Comparison of ENCODE assay signal across 21 cellular contexts in the genomic region with DNA sequence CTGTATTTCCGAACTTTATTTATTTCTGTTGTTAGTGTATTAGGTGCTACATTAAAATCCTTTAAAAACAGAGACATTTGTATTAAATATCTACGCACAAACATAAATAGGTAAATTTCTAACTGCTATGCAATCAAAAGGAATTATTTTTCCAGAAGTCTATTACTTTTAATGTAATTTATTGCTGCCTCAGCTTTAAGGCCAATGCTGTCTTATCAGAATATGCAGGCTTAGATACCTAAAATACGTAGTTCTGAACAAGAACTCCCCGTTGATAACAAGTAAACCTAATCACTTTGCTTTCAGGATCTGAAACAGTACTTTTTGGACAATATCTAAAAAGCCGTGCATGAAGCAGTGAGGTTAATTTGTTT. TPM values are rescaled to one million over a fixed set of nuclear protein-coding genes. Genes with fewer than 3 reads are reported as not detected.
DNase-seq lines count a peak whose midpoint lies in the region; ATAC-seq, FAIRE-seq and TF ChIP-seq lines count a peak whose summit lies in the region.
"Had no signal": no experiment of that assay in that cellular context is flagged by ENCODE, and none has a peak within 500 bp of the region (broad histone marks: within the 10 kb centered on the region; RNA-seq: fewer than 3 reads in every experiment).

No MANE protein-coding gene starts in this region.

- H3K9me3 Mint-ChIP-seq in mesothelial cell of epicardium (peaks cover 16% of the 10 kb centered on the region), osteocyte (ENCODE audit: unreplicated experiment) (peaks cover 14% of the 10 kb centered on the region)
- H3K9me3 Mint-ChIP-seq: HFFc6 had no signal

- TF ChIP-seq EP300 in HepG2 (IDR thresholded peaks at IDR 0.05; ENCODE audit: low read depth in 2 of 2, low read length in 2 of 2) (no peak), HepG2 (CRISPR knock-in tag; IDR thresholded peaks at IDR 0.05; ENCODE audit: borderline replicate concordance) (no peak), K562 (IDR thresholded peaks at IDR 0.05; ENCODE audit: low read length) (no peak)

- ATAC-seq in HepG2 (no peak), right lobe of liver (no peak), K562 (no peak), HG02938 (IDR thresholded peaks at IDR 0.05; ENCODE audit: unreplicated experiment) (no peak), GM21529 (IDR thresholded peaks at IDR 0.05; ENCODE audit: unreplicated experiment) (no peak), body of pancreas (no peak)

- H3K4me3 ChIP-seq in HepG2 (replicated peaks in 1 of 3; ENCODE audit: insufficient read depth in 1 of 3, low read depth in 2 of 3, low read length in 3 of 3) (no peak overlapping the region), right lobe of liver (no peak overlapping the region), K562 (no peak overlapping the region), body of pancreas (no peak overlapping the region)
- H3K4me3 ChIP-seq: BLaER1 treated with 17β-estradiol and CSF1 and Interleukin-3, amounts not matched to agents 10 nM and 100 nM; PC-9 had no signal

- TF ChIP-seq CTCF in HepG2 (CRISPR knock-in tag; IDR thresholded peaks at IDR 0.05): no peak
- TF ChIP-seq CTCF in right lobe of liver (IDR thresholded peaks at IDR 0.05): no peak
- TF ChIP-seq CTCF in K562 (IDR thresholded peaks at IDR 0.05 in 2 of 3, conservative IDR thresholded peaks at IDR 0.05 in 1 of 3; ENCODE audit: insufficient read depth in 2 of 3, low read depth in 1 of 3, low read length in 3 of 3): no peak
- TF ChIP-seq CTCF in mesothelial cell of epicardium (IDR thresholded peaks at IDR 0.05; ENCODE audit: unreplicated experiment): no peak
- no peak for TF ChIP-seq CTCF in osteocyte (IDR thresholded peaks at IDR 0.05)
- TF ChIP-seq CTCF in body of pancreas (IDR thresholded peaks at IDR 0.05): no peak

- H3K27me3 ChIP-seq in HepG2 (ENCODE audit: control insufficient read depth in 1 of 2, insufficient read depth in 2 of 2, low read length in 2 of 2) (peaks cover 1 to 28% of the 10 kb centered on the region in 2 experiments; a peak in 3 of 5 replicates), right lobe of liver (peaks cover 17 to 28% of the 10 kb centered on the region in 2 donors), K562 (ENCODE audit: control insufficient read depth in 2 of 2, insufficient read depth in 2 of 2, low read length in 2 of 2) (peaks cover 12 to 19% of the 10 kb centered on the region in 2 experiments), body of pancreas (peaks cover 0 to 26% of the 10 kb centered on the region in 2 donors)

- H3K9ac ChIP-seq in HepG2 (ENCODE audit: insufficient read depth, low read depth, low read length) (no peak overlapping the region), K562 (ENCODE audit: insufficient read depth in 1 of 2, low read depth in 2 of 2, low read length in 2 of 2) (no peak overlapping the region)
- H3K9ac ChIP-seq: BLaER1 treated with 17β-estradiol and CSF1 and Interleukin-3, amounts not matched to agents 10 nM and 100 nM had no signal

- H3K9me3 ChIP-seq in HepG2 (ENCODE audit: low read length): no peaks in the 10 kb centered on the region
- no peaks in the 10 kb centered on the region for H3K9me3 ChIP-seq in right lobe of liver
- no peaks in the 10 kb centered on the region for H3K9me3 ChIP-seq in K562 (replicated peaks; ENCODE audit: control insufficient read depth, insufficient read depth, low read depth, low read length)
- peaks cover 0 to 3% (median 0%) of the 10 kb centered on the region in 3 donors for H3K9me3 ChIP-seq in body of pancreas

- in situ Hi-C loops in HepG2 (cut with HindIII; ENCODE audit: extremely low pct_ligation_motif_present, low pct_unique_long_range_greater_than_20kb): no loop called here
- in situ Hi-C loops in K562 (cut with MboI): no loop called here

- H3K27ac ChIP-seq in HepG2 (ENCODE audit: extremely low read length, insufficient read depth, low read length) (no peak overlapping the region), right lobe of liver (no peak overlapping the region), K562 (ENCODE audit: extremely low read depth, low read depth, low read length) (no peak overlapping the region), body of pancreas (no peak overlapping the region)
- H3K27ac ChIP-seq: BLaER1 treated with 17β-estradiol and CSF1 and Interleukin-3, amounts not matched to agents 10 nM and 100 nM; PC-9 had no signal

- H3K36me3 ChIP-seq in HepG2 (replicated peaks in 1 of 2; ENCODE audit: control insufficient read depth in 1 of 2, insufficient read depth in 2 of 2, low read length in 2 of 2) (no peaks in the 10 kb centered on the region), right lobe of liver (no peaks in the 10 kb centered on the region), K562 (ENCODE audit: control insufficient read depth, insufficient read depth, low read length) (no peaks in the 10 kb centered on the region), body of pancreas (replicated peaks in 1 of 2; ENCODE audit: insufficient read depth in 1 of 2, low read depth in 2 of 2) (no peaks in the 10 kb centered on the region)

- H3K27ac Mint-ChIP-seq in mesothelial cell of epicardium (no peak overlapping the region), osteocyte (ENCODE audit: unreplicated experiment) (no peak overlapping the region)
- H3K27ac Mint-ChIP-seq: HFFc6 had no signal

- H3K27me3 Mint-ChIP-seq in mesothelial cell of epicardium (ENCODE audit: low read depth): peaks cover 67% of the 10 kb centered on the region
- peaks cover 82% of the 10 kb centered on the region for H3K27me3 Mint-ChIP-seq in osteocyte (ENCODE audit: unreplicated experiment)

- intact Hi-C loops in HepG2 (cut with micrococcal nuclease; ENCODE audit: unreplicated experiment): no loop called here
- intact Hi-C loops in right lobe of liver (cut with DNase I): no loop called here
- intact Hi-C loops in K562 (cut with micrococcal nuclease): no loop called here
- intact Hi-C loops in body of pancreas (cut with DNase I): no loop called here

- H3K4me3 Mint-ChIP-seq in mesothelial cell of epicardium (peak overlapping the region; percentile 61), osteocyte (ENCODE audit: unreplicated experiment) (no peak overlapping the region)
- H3K4me3 Mint-ChIP-seq: CD8-positive, alpha-beta memory T cell; HFFc6 had no signal

- POLR2A ChIA-PET in HepG2 (lab: Yijun Ruan, JAX) (no interaction called here), K562 (lab: Yijun Ruan, JAX) (interaction anchor here (0.5 kb wide), 1 partner anchor 362 kb away, joined by 3 read pairs; no protein-coding TSS in a partner anchor)

- H3K36me3 Mint-ChIP-seq in mesothelial cell of epicardium (no peaks in the 10 kb centered on the region), osteocyte (ENCODE audit: unreplicated experiment) (peaks cover 2% of the 10 kb centered on the region)
- H3K36me3 Mint-ChIP-seq: CD8-positive, alpha-beta memory T cell had no signal

- H2AFZ ChIP-seq in HepG2 (ENCODE audit: low read length): no peak overlapping the region
- H2AFZ ChIP-seq in K562 (ENCODE audit: low read depth, low read length): no peak overlapping the region
- H2AFZ ChIP-seq: PC-9 had no signal

- no peak overlapping the region for H3K4me2 ChIP-seq in HepG2 (ENCODE audit: low read depth, low read length)
- no peak overlapping the region for H3K4me2 ChIP-seq in K562 (ENCODE audit: insufficient read depth, low read length)
- H3K4me2 ChIP-seq: BLaER1 treated with 17β-estradiol and CSF1 and Interleukin-3, amounts not matched to agents 10 nM and 100 nM; PC-9 had no signal

- TF ChIP-seq POLR2A in HepG2 (IDR thresholded peaks at IDR 0.05; ENCODE audit: insufficient read depth in 1 of 2, low read depth in 2 of 2, low read length in 2 of 2) (no peak), right lobe of liver (IDR thresholded peaks at IDR 0.05) (no peak), K562 (conservative IDR thresholded peaks at IDR 0.05) (no peak), body of pancreas (IDR thresholded peaks at IDR 0.05) (no peak)

- H3K4me1 Mint-ChIP-seq in mesothelial cell of epicardium: peaks cover 22% of the 10 kb centered on the region
- H3K4me1 Mint-ChIP-seq in osteocyte (ENCODE audit: unreplicated experiment): peaks cover 8% of the 10 kb centered on the region

- WGBS in HepG2 (ENCODE audit: low lambda C conversion rate): 34% methylated on average over 5 of the region's 5 CpGs
- WGBS in right lobe of liver (ENCODE audit: insufficient coverage, low coverage, low lambda C conversion rate, missing lambda C conversion rate): 32% methylated on average over 5 of the region's 5 CpGs
- 0% methylated on average over 5 of the region's 5 CpGs for WGBS in K562 (ENCODE audit: insufficient coverage, low coverage, missing lambda C conversion rate)
- WGBS in body of pancreas, 2 donors: 18 to 28% methylated on average over 5 of the region's 5 CpGs

- no peaks in the 10 kb centered on the region for H3K9me1 ChIP-seq in K562 (ENCODE audit: control insufficient read depth, insufficient read depth, low read length)

- TF ChIP-seq RAD21 in HepG2 (CRISPR knock-in tag; IDR thresholded peaks at IDR 0.05) (no peak), K562 (CRISPR knock-in tag; conservative IDR thresholded peaks at IDR 0.05 in 1 of 2, IDR thresholded peaks at IDR 0.05 in 1 of 2) (no peak)

- H4K20me1 ChIP-seq in HepG2 (ENCODE audit: insufficient read depth, low read length) (no peaks in the 10 kb centered on the region), K562 (replicated peaks; ENCODE audit: control insufficient read depth, insufficient read depth, low read length) (no peaks in the 10 kb centered on the region)
- H4K20me1 ChIP-seq: BLaER1 treated with 17β-estradiol and CSF1 and Interleukin-3, amounts not matched to agents 10 nM and 100 nM had no signal

- no peaks in the 10 kb centered on the region for H3K79me2 ChIP-seq in HepG2 (ENCODE audit: insufficient read depth, low read length)
- no peaks in the 10 kb centered on the region for H3K79me2 ChIP-seq in K562 (ENCODE audit: control insufficient read depth, insufficient read depth, low read length)

- CTCF ChIA-PET in HepG2 (lab: Yijun Ruan, JAX; ENCODE audit: low intra/inter-chr PET ratio, low total read pairs) (no interaction called here), K562 (lab: Yijun Ruan, JAX; ENCODE audit: low intra/inter-chr PET ratio) (no interaction called here)

- FAIRE-seq in HepG2 (lab: Jason Lieb, UNC): no peak
- FAIRE-seq in K562 (lab: Jason Lieb, UNC): no peak
- FAIRE-seq: GM12891, GM18507, H1 had no signal

- H3K4me1 ChIP-seq in HepG2 (ENCODE audit: insufficient read depth, low read length) (0 out of 2 replicates have a peak, but pooled peaks cover 6% of the 10 kb centered on the region), right lobe of liver (no peaks in the 10 kb centered on the region), K562 (replicated peaks in 1 of 2; ENCODE audit: control insufficient read depth in 2 of 2, insufficient read depth in 2 of 2, low read length in 2 of 2) (peaks cover 0 to 8% of the 10 kb centered on the region in 2 experiments; a peak in 2 of 5 replicates), body of pancreas (peaks cover 7% of the 10 kb centered on the region)
- H3K4me1 ChIP-seq: BLaER1 treated with 17β-estradiol and CSF1 and Interleukin-3, amounts not matched to agents 10 nM and 100 nM had no signal

- DNase-seq in HepG2 (ENCODE audit: low spot score): no peak
- DNase-seq in right lobe of liver: no peak
- DNase-seq in K562 (ENCODE audit: extremely low read depth in 1 of 4, low spot score in 3 of 4): no peak
- no peak for DNase-seq in mesothelial cell of epicardium (ENCODE audit: low spot score in 2 of 2, unreplicated experiment in 2 of 2)
- no peak for DNase-seq in osteocyte (ENCODE audit: extremely low spot score, unreplicated experiment)
- no peak for DNase-seq in body of pancreas
- DNase-seq: CD8-positive, alpha-beta memory T cell; GF-D8; HFFc6; MV-4-11; NCI-H1436; NCI-H2029 treated with DMSO at 0.1 percent for 48 hours had no signal

- no TSS peak for BruUV-seq in HepG2 (replicated peaks; lab: Mats Ljungman, UMichigan)
- BruUV-seq in K562 (replicated peaks; lab: Mats Ljungman, UMichigan): no TSS peak

RNA-seq across cellular contexts. Expression of a gene that starts 33.3 kb away (rescaled TPM):
- total RNA-seq in HepG2 (2016; rRNA removed; fragmentation: Illumina TruSeq; extraction: Trizol) (not detected in 2 replicates), right lobe of liver (1 to 10 TPM in 3 of 6 experiments, under 1 TPM in 3; 0.46 to 1.5 (median 0.99) TPM), K562 (2014; rRNA removed) (not detected in 2 replicates), K562 (2014; rRNA removed; fragmentation: Illumina TruSeq; extraction: Trizol) (not detected in 2 replicates), K562 (2015; rRNA removed; fragmentation: Illumina TruSeq; extraction: Trizol) (not detected in 2 replicates), K562 (2021) (not detected in 2 replicates), mesothelial cell of epicardium (4.7 to 5.3 TPM (median 5.0 TPM) in 3 replicates), osteocyte (not detected in 2 replicates), body of pancreas (1 to 10 TPM; 1.3 to 2.3 TPM)
- total RNA-seq in HepG2 (2016; cell fraction: cytosol; rRNA removed; fragmentation: Illumina TruSeq; extraction: Trizol; ENCODE audit: low read depth): not detected in 2 replicates
- not detected in 2 replicates for total RNA-seq in HepG2 (2016; cell fraction: insoluble cytoplasmic fraction; rRNA removed; fragmentation: Illumina TruSeq; extraction: Trizol)
- not detected in 2 replicates for total RNA-seq in HepG2 (2016; cell fraction: membrane; rRNA removed; fragmentation: Illumina TruSeq; extraction: Trizol)
- not detected in 2 replicates for total RNA-seq in HepG2 (2016; cell fraction: nucleus; rRNA removed; fragmentation: Illumina TruSeq; extraction: Trizol)
- polyA plus RNA-seq in HepG2 (2011; rRNA removed) (not detected in 2 replicates), K562 (2011; rRNA removed) (not detected in 2 replicates), K562 (2014; fragmentation: Illumina TruSeq; extraction: Trizol) (not detected in 2 replicates), K562 (2014; fragmentation: Nextera tagmentation; extraction: Ambion mirVana) (not detected), K562 (2014; rRNA removed) (not detected in 2 replicates)
- not detected in 2 replicates for polyA plus RNA-seq in HepG2 (2011; cell fraction: cytosol; rRNA removed)
- polyA plus RNA-seq in HepG2 (2011; cell fraction: nucleus; rRNA removed): not detected in 2 replicates
- not detected in 2 replicates for polyA plus RNA-seq in HepG2 (2012)
- not detected in 2 replicates for polyA plus RNA-seq in HepG2 (2016; cell fraction: cytosol; fragmentation: Illumina TruSeq; extraction: Trizol; ENCODE audit: low read depth)
- not detected in 2 replicates for polyA plus RNA-seq in HepG2 (2016; cell fraction: insoluble cytoplasmic fraction; fragmentation: Illumina TruSeq; extraction: Trizol; ENCODE audit: low read depth)
- polyA plus RNA-seq in HepG2 (2016; cell fraction: membrane; fragmentation: Illumina TruSeq; extraction: Trizol; ENCODE audit: low read depth): not detected in 2 replicates
- polyA plus RNA-seq in HepG2 (2016; cell fraction: nucleus; fragmentation: Illumina TruSeq; extraction: Trizol; ENCODE audit: insufficient read depth, low read depth): not detected in 2 replicates
- 0.09 TPM in 1 of 2 replicates, not detected in the other for polyA minus RNA-seq in HepG2 (2011; rRNA and poly(A)+ RNA removed; ENCODE audit: low replicate concordance)
- polyA minus RNA-seq in HepG2 (2011; cell fraction: cytosol; rRNA and poly(A)+ RNA removed): not detected in 2 replicates
- not detected in 2 replicates for polyA minus RNA-seq in HepG2 (2011; cell fraction: nucleus; rRNA and poly(A)+ RNA removed)
- total RNA-seq in K562 (2011; cell fraction: chromatin; rRNA removed; ENCODE audit: low replicate concordance): not detected in 2 replicates
- not detected in 2 replicates for total RNA-seq in K562 (2011; cell fraction: nucleolus; rRNA removed)
- total RNA-seq in K562 (2011; cell fraction: nucleoplasm; rRNA removed): not detected in 2 replicates
- polyA plus RNA-seq in K562 (2011; cell fraction: cytosol; rRNA removed): not detected in 2 replicates
- not detected in 2 replicates for polyA plus RNA-seq in K562 (2011; cell fraction: nucleus; rRNA removed)
- polyA plus RNA-seq in K562 (2012): not detected in 2 replicates
- polyA minus RNA-seq in K562 (2011; rRNA and poly(A)+ RNA removed): not detected in 2 replicates
- not detected in 2 replicates for polyA minus RNA-seq in K562 (2011; cell fraction: cytosol; rRNA and poly(A)+ RNA removed)
- polyA minus RNA-seq in K562 (2011; cell fraction: nucleus; rRNA and poly(A)+ RNA removed): not detected in 2 replicates
- total RNA-seq: A172; CD8-positive, alpha-beta memory T cell; HFFc6; NCI-H460; PC-9 had no signal
- polyA plus RNA-seq: CD8-positive, alpha-beta memory T cell had no signal
